ENCODE assay signal across 8 cellular contexts in genomic region chr18:35971661-35972196, GRCh38.
DNase-seq lines count a peak whose midpoint lies in the region; ATAC-seq and TF ChIP-seq lines count a peak whose summit lies in the region.

No MANE protein-coding gene starts in this region.

- H3K9me3 ChIP-seq in OCI-LY3 (ENCODE audit: insufficient read depth, low read length), result no peaks in the 10 kb centered on the region
- no peaks in the 10 kb centered on the region for H3K9me3 ChIP-seq in ectodermal cell (ENCODE audit: control insufficient read depth, low read length)
- H3K9me3 ChIP-seq in mucosa of rectum (ENCODE audit: control insufficient read depth in 2 of 2, low read length in 2 of 2), result no peaks in the 10 kb centered on the region

- H3K4me1 ChIP-seq in OCI-LY3 (ENCODE audit: low read length) (peaks cover 23% of the 10 kb centered on the region), ectodermal cell (ENCODE audit: control insufficient read depth, insufficient read depth, low read length) (no peaks in the 10 kb centered on the region), mucosa of rectum (ENCODE audit: control insufficient read depth in 2 of 2, insufficient read depth in 2 of 2, low read length in 2 of 2) (peaks cover 7 to 11% of the 10 kb centered on the region in 2 donors)

- intact Hi-C loops in Right ventricle myocardium inferior (cut with DNase I) (loop anchor here (2.0 kb wide), 1 partner anchor 95 kb away; the partner anchor contains the start of gene RPRD1A), cardiac septum (cut with DNase I) (loop anchor here (1.0 to 5.0 kb wide), 3 partner anchors 96 to 729 kb away; partner anchors contain the start of genes INO80C, RPRD1A and ZNF397)

- H4K20me1 ChIP-seq in OCI-LY3 (ENCODE audit: insufficient read depth, low read length), result no peaks in the 10 kb centered on the region

- H3K9ac ChIP-seq in OCI-LY3 (ENCODE audit: low read length), result peak overlapping the region; percentile 67
- peak overlapping the region; percentile 79 to 80 for H3K9ac ChIP-seq in mucosa of rectum (ENCODE audit: low read depth in 1 of 2, low read length in 2 of 2)

- H3K27me3 ChIP-seq in OCI-LY3 (ENCODE audit: low read depth, low read length), result no peaks in the 10 kb centered on the region
- H3K27me3 ChIP-seq in ectodermal cell (ENCODE audit: control insufficient read depth, insufficient read depth, low read length, poor library complexity, severe bottlenecking), result no peaks in the 10 kb centered on the region
- no peaks in the 10 kb centered on the region for H3K27me3 ChIP-seq in mucosa of rectum (ENCODE audit: control insufficient read depth in 2 of 2, insufficient read depth in 2 of 2, low read length in 2 of 2)

- peak overlapping the region; percentile 66 for H3K27ac ChIP-seq in OCI-LY3 (ENCODE audit: low read length)
- H3K27ac ChIP-seq in ectodermal cell (ENCODE audit: insufficient read depth, low read depth, low read length, poor library complexity, severe bottlenecking), result no peak overlapping the region
- H3K27ac ChIP-seq in mucosa of rectum (ENCODE audit: low read depth in 2 of 2, low read length in 2 of 2), result peak overlapping the region; percentile 85 to 90

- DNase-seq in Right ventricle myocardium inferior (ENCODE audit: missing footprints) (no peak), cardiac septum (ENCODE audit: low spot score) (no peak)
- no peak for DNase-seq in activated effector memory CD4-positive, alpha-beta T cell treated with Interleukin-2 at 50 U/mL for 16 hours
- no peak for DNase-seq in stimulated activated CD4-positive, alpha-beta T cell treated with anti-CD3 and anti-CD28 coated beads, Interleukin-2, amount 100 ng/mL, for 48 hours

- peak overlapping the region; percentile 69 for H3K4me2 ChIP-seq in OCI-LY3 (ENCODE audit: low read length)

- ATAC-seq in Right ventricle myocardium inferior (peak; percentile 29), HG02884 (IDR thresholded peaks at IDR 0.05; ENCODE audit: unreplicated experiment) (peak; percentile 7)

- peak overlapping the region; percentile 92 for H3K4me3 ChIP-seq in OCI-LY3 (ENCODE audit: low read length)
- H3K4me3 ChIP-seq in ectodermal cell (ENCODE audit: insufficient read depth, low read depth, low read length), result peak overlapping the region; percentile 69
- peak overlapping the region; percentile 76 to 87 for H3K4me3 ChIP-seq in mucosa of rectum (ENCODE audit: low read length in 2 of 2)

- TF ChIP-seq CTCF in OCI-LY3 (IDR thresholded peaks at IDR 0.05; ENCODE audit: low read depth, low read length), result no peak

- 50 to 56% methylated on average over 14 to 15 of the region's 15 CpGs for WGBS in ectodermal cell, 2 experiments

- peak overlapping the region; percentile 85 for H2AFZ ChIP-seq in OCI-LY3 (ENCODE audit: low read depth, low read length)

- peaks cover 19% of the 10 kb centered on the region for H3K36me3 ChIP-seq in OCI-LY3 (replicated peaks; ENCODE audit: low read depth, low read length)
- peaks cover 10% of the 10 kb centered on the region for H3K36me3 ChIP-seq in ectodermal cell (ENCODE audit: control insufficient read depth, insufficient read depth, low read length)
- H3K36me3 ChIP-seq in mucosa of rectum (ENCODE audit: control insufficient read depth in 2 of 2, insufficient read depth in 2 of 2, low read length in 2 of 2), result peaks cover 4 to 7% of the 10 kb centered on the region in 2 donors

- H3K79me2 ChIP-seq in OCI-LY3 (ENCODE audit: low read length), result peaks cover 19% of the 10 kb centered on the region
